ENCODE assay signal across 22 cellular contexts in genomic region chr1:92820024-92820423, GRCh38. TPM values are rescaled to one million over a fixed set of nuclear protein-coding genes. Genes with fewer than 3 reads are reported as not detected.
DNase-seq lines count a peak whose midpoint lies in the region; TF ChIP-seq lines count a peak whose summit lies in the region.
"Had no signal": no experiment of that assay in that cellular context is flagged by ENCODE, and none has a peak within 500 bp of the region (broad histone marks: within the 10 kb centered on the region; RNA-seq: fewer than 3 reads in every experiment).

No MANE protein-coding gene starts in this region.

- H3K79me2 ChIP-seq in PC-9 (ENCODE audit: low read depth) (no peaks in the 10 kb centered on the region), smooth muscle cell (ENCODE audit: low read depth) (no peaks in the 10 kb centered on the region)

- DNase-seq in EL = peak; percentile 67
- DNase-seq in PC-9 = peak; percentile 39 to 82
- peak; percentile 47 for DNase-seq in fibroblast of mammary gland (ENCODE audit: low read depth)
- no peak for DNase-seq in smooth muscle cell (lab: John Stamatoyannopoulos, UW; ENCODE audit: unreplicated experiment)
- DNase-seq in activated CD4-positive, alpha-beta T cell treated with anti-CD3 and anti-CD28 coated beads, Interleukin-2, amount 10 ng/mL, durations not matched to agents 24 days and 14 days = no peak
- DNase-seq in H7 = no peak
- no peak for DNase-seq in activated T-helper 2 cell treated with anti-CD3 and anti-CD28 coated beads, Interferon-gamma antibody, Interleukin-2, Interleukin-4, amounts not matched to agents 10 μg/mL and 5 μg/mL and 100 μg/mL, durations not matched to agents 14 hours and 24 hours and 36 hours (ENCODE audit: low spot score)
- DNase-seq: activated CD4-positive, alpha-beta T cell treated with anti-CD3 and anti-CD28 coated beads for 36 hours; activated CD8-positive, alpha-beta memory T cell treated with anti-CD3 and anti-CD28 coated beads, Interleukin-2, amount 10 ng/mL, durations not matched to agents 7 days and 5 days; dermis blood vessel endothelial cell; left cardiac atrium; MG63; NCI-H774; OCI-M1; SIG-M5; stimulated activated CD4-positive, alpha-beta T cell treated with anti-CD3 and anti-CD28 coated beads, Interleukin-1b, Interleukin-23, amount 100 ng/mL, for 48 hours; stimulated activated naive CD4-positive, alpha-beta T cell; T-cell; thyroid gland had no signal

- H3K36me3 ChIP-seq in PC-9 (ENCODE audit: low read depth) = no peaks in the 10 kb centered on the region
- H3K36me3 ChIP-seq in smooth muscle cell (ENCODE audit: low read depth) = no peaks in the 10 kb centered on the region
- no peaks in the 10 kb centered on the region for H3K36me3 ChIP-seq in H7 (replicated peaks; ENCODE audit: control insufficient read depth, insufficient read depth, low read length)
- H3K36me3 ChIP-seq: BLaER1 treated with 17β-estradiol and CSF1 and Interleukin-3, amounts not matched to agents 10 nM and 100 nM; breast epithelium; MG63; thyroid gland had no signal

- H3K27me3 ChIP-seq in PC-9 (ENCODE audit: insufficient read depth, low read depth) = no peaks in the 10 kb centered on the region
- H3K27me3 ChIP-seq in smooth muscle cell (ENCODE audit: low read depth) = no peaks in the 10 kb centered on the region
- no peaks in the 10 kb centered on the region for H3K27me3 ChIP-seq in H7 (ENCODE audit: control insufficient read depth, insufficient read depth, low read length)
- H3K27me3 ChIP-seq: BLaER1 treated with 17β-estradiol and CSF1 and Interleukin-3, amounts not matched to agents 10 nM and 100 nM; breast epithelium; MG63; thyroid gland had no signal

- BruUV-seq in PC-9 (replicated peaks; lab: Mats Ljungman, UMichigan) = no TSS peak

- H3K27me3 Mint-ChIP-seq in activated CD4-positive, alpha-beta T cell treated with anti-CD3 and anti-CD28 coated beads, Interleukin-2, amount 10 ng/mL, durations not matched to agents 24 days and 14 days = peaks cover 21% of the 10 kb centered on the region
- peaks cover 32% of the 10 kb centered on the region for H3K27me3 Mint-ChIP-seq in activated T-helper 2 cell treated with anti-CD3 and anti-CD28 coated beads, Interferon-gamma antibody, Interleukin-2, Interleukin-4, amounts not matched to agents 10 μg/mL and 5 μg/mL and 100 μg/mL, durations not matched to agents 14 hours and 24 hours and 36 hours (ENCODE audit: low read depth)

- no peaks in the 10 kb centered on the region for H3K4me1 Mint-ChIP-seq in activated CD4-positive, alpha-beta T cell treated with anti-CD3 and anti-CD28 coated beads, Interleukin-2, amount 10 ng/mL, durations not matched to agents 24 days and 14 days
- no peaks in the 10 kb centered on the region for H3K4me1 Mint-ChIP-seq in activated T-helper 2 cell treated with anti-CD3 and anti-CD28 coated beads, Interferon-gamma antibody, Interleukin-2, Interleukin-4, amounts not matched to agents 10 μg/mL and 5 μg/mL and 100 μg/mL, durations not matched to agents 14 hours and 24 hours and 36 hours (ENCODE audit: low read depth)
- H3K4me1 Mint-ChIP-seq: activated CD4-positive, alpha-beta T cell treated with anti-CD3 and anti-CD28 coated beads for 36 hours; activated CD8-positive, alpha-beta memory T cell treated with anti-CD3 and anti-CD28 coated beads, Interleukin-2, amount 10 ng/mL, durations not matched to agents 7 days and 5 days; T-cell had no signal

- H3K9me2 ChIP-seq in PC-9 (ENCODE audit: insufficient read depth) = no peaks in the 10 kb centered on the region

- H3K9me3 Mint-ChIP-seq in activated CD4-positive, alpha-beta T cell treated with anti-CD3 and anti-CD28 coated beads, Interleukin-2, amount 10 ng/mL, durations not matched to agents 24 days and 14 days = no peaks in the 10 kb centered on the region
- H3K9me3 Mint-ChIP-seq in activated T-helper 2 cell treated with anti-CD3 and anti-CD28 coated beads, Interferon-gamma antibody, Interleukin-2, Interleukin-4, amounts not matched to agents 10 μg/mL and 5 μg/mL and 100 μg/mL, durations not matched to agents 14 hours and 24 hours and 36 hours = no peaks in the 10 kb centered on the region
- H3K9me3 Mint-ChIP-seq: natural killer cell treated with Interleukin-12 subunit alpha and Interleukin-12 subunit beta and Interleukin-15 and Interleukin-18, amount 100 ng/mL, for 72 hours; T-cell had no signal

- no peak; the same call in 1 of the 2 replicates for TF ChIP-seq CTCF in PC-9 (conservative IDR thresholded peaks at IDR 0.05)
- peak; percentile 7 for TF ChIP-seq CTCF in fibroblast of mammary gland (conservative IDR thresholded peaks at IDR 0.05; ENCODE audit: control insufficient read depth, insufficient read depth, low read depth, low read length)
- no peak for TF ChIP-seq CTCF in smooth muscle cell (IDR thresholded peaks at IDR 0.05; ENCODE audit: borderline replicate concordance, insufficient read depth, poor library complexity, severe bottlenecking)

- H3K4me3 Mint-ChIP-seq in activated CD4-positive, alpha-beta T cell treated with anti-CD3 and anti-CD28 coated beads, Interleukin-2, amount 10 ng/mL, durations not matched to agents 24 days and 14 days = no peak overlapping the region
- H3K4me3 Mint-ChIP-seq in activated T-helper 2 cell treated with anti-CD3 and anti-CD28 coated beads, Interferon-gamma antibody, Interleukin-2, Interleukin-4, amounts not matched to agents 10 μg/mL and 5 μg/mL and 100 μg/mL, durations not matched to agents 14 hours and 24 hours and 36 hours (ENCODE audit: low read depth) = no peak overlapping the region
- H3K4me3 Mint-ChIP-seq: activated CD4-positive, alpha-beta T cell treated with anti-CD3 and anti-CD28 coated beads for 36 hours; activated CD8-positive, alpha-beta memory T cell treated with anti-CD3 and anti-CD28 coated beads, Interleukin-2, amount 10 ng/mL, durations not matched to agents 7 days and 5 days; natural killer cell treated with Interleukin-12 subunit alpha and Interleukin-12 subunit beta and Interleukin-15 and Interleukin-18, amount 100 ng/mL, for 72 hours; T-cell had no signal

- no peaks in the 10 kb centered on the region for H3K36me3 Mint-ChIP-seq in activated CD4-positive, alpha-beta T cell treated with anti-CD3 and anti-CD28 coated beads, Interleukin-2, amount 10 ng/mL, durations not matched to agents 24 days and 14 days (ENCODE audit: low read depth)
- H3K36me3 Mint-ChIP-seq in activated T-helper 2 cell treated with anti-CD3 and anti-CD28 coated beads, Interferon-gamma antibody, Interleukin-2, Interleukin-4, amounts not matched to agents 10 μg/mL and 5 μg/mL and 100 μg/mL, durations not matched to agents 14 hours and 24 hours and 36 hours (ENCODE audit: low read depth) = no peaks in the 10 kb centered on the region
- H3K36me3 Mint-ChIP-seq: activated CD8-positive, alpha-beta memory T cell treated with anti-CD3 and anti-CD28 coated beads, Interleukin-2, amount 10 ng/mL, durations not matched to agents 7 days and 5 days; natural killer cell treated with Interleukin-12 subunit alpha and Interleukin-12 subunit beta and Interleukin-15 and Interleukin-18, amount 100 ng/mL, for 72 hours; T-cell had no signal

- no peaks in the 10 kb centered on the region for H4K20me1 ChIP-seq in PC-9 (ENCODE audit: insufficient read depth)
- no peaks in the 10 kb centered on the region for H4K20me1 ChIP-seq in smooth muscle cell (ENCODE audit: low read depth)
- H4K20me1 ChIP-seq: BLaER1 treated with 17β-estradiol and CSF1 and Interleukin-3, amounts not matched to agents 10 nM and 100 nM had no signal

- intact Hi-C loops in PC-9 (cut with micrococcal nuclease; ENCODE audit: unreplicated experiment) = no loop called here
- intact Hi-C loops in activated CD4-positive, alpha-beta T cell treated with anti-CD3 and anti-CD28 coated beads, Interleukin-2, amount 10 ng/mL, durations not matched to agents 24 days and 14 days (cut with micrococcal nuclease) = no loop called here
- intact Hi-C loops in activated T-helper 2 cell treated with anti-CD3 and anti-CD28 coated beads, Interferon-gamma antibody, Interleukin-2, Interleukin-4, amounts not matched to agents 10 μg/mL and 5 μg/mL and 100 μg/mL, durations not matched to agents 14 hours and 24 hours and 36 hours (cut with micrococcal nuclease) = no loop called here

- no peak overlapping the region for H3K9ac ChIP-seq in smooth muscle cell (ENCODE audit: low read depth)
- H3K9ac ChIP-seq: BLaER1 treated with 17β-estradiol and CSF1 and Interleukin-3, amounts not matched to agents 10 nM and 100 nM had no signal

- peaks cover 36% of the 10 kb centered on the region for H3F3A ChIP-seq in PC-9 (ENCODE audit: insufficient read depth, low read depth)
- no peaks in the 10 kb centered on the region for H3F3A ChIP-seq in smooth muscle cell (ENCODE audit: low read depth)

- H2AFZ ChIP-seq in PC-9 (peak overlapping the region; percentile 23), smooth muscle cell (ENCODE audit: low read depth) (peak overlapping the region; percentile 43)

- 59% methylated on average over 3 of the region's 3 CpGs for WGBS in smooth muscle cell (ENCODE audit: low lambda C conversion rate)

- H3K9me3 ChIP-seq in PC-9 (ENCODE audit: insufficient read depth, low read depth) (no peaks in the 10 kb centered on the region), smooth muscle cell (replicated peaks; ENCODE audit: low read depth) (no peaks in the 10 kb centered on the region)
- H3K9me3 ChIP-seq: BLaER1 treated with 17β-estradiol and CSF1 and Interleukin-3, amounts not matched to agents 10 nM and 100 nM; breast epithelium; MG63; thyroid gland had no signal

- H3K4me2 ChIP-seq in PC-9 (peak overlapping the region; percentile 26), smooth muscle cell (no peak overlapping the region)
- H3K4me2 ChIP-seq: BLaER1 treated with 17β-estradiol and CSF1 and Interleukin-3, amounts not matched to agents 10 nM and 100 nM had no signal

- POLR2A ChIA-PET in PC-9 (lab: Charles Lee; ENCODE audit: unreplicated experiment) = interaction anchor here (0.6 to 0.7 kb wide), 2 partner anchors 17 to 71 kb away, joined by 3 to 5 read pairs; no protein-coding TSS in a partner anchor

- H3K4me3 ChIP-seq in PC-9 = no peak overlapping the region
- H3K4me3 ChIP-seq in fibroblast of mammary gland (ENCODE audit: control insufficient read depth, low read depth, low read length) = no peak overlapping the region
- no peak overlapping the region for H3K4me3 ChIP-seq in smooth muscle cell
- H3K4me3 ChIP-seq in H7 (ENCODE audit: insufficient read depth, low read depth, low read length) = no peak overlapping the region
- H3K4me3 ChIP-seq: BLaER1 treated with 17β-estradiol and CSF1 and Interleukin-3, amounts not matched to agents 10 nM and 100 nM; breast epithelium; MG63; thyroid gland had no signal

- H3K4me1 ChIP-seq in PC-9 (replicated peaks; ENCODE audit: insufficient read depth) = peaks cover 42% of the 10 kb centered on the region
- H3K4me1 ChIP-seq in smooth muscle cell (ENCODE audit: low read depth) = no peaks in the 10 kb centered on the region
- H3K4me1 ChIP-seq: breast epithelium had no signal

- H3K27ac ChIP-seq in PC-9 = peak overlapping the region; percentile 14
- no peak overlapping the region for H3K27ac ChIP-seq in smooth muscle cell (ENCODE audit: low read depth)
- H3K27ac ChIP-seq: BLaER1 treated with 17β-estradiol and CSF1 and Interleukin-3, amounts not matched to agents 10 nM and 100 nM; breast epithelium; thyroid gland had no signal

- CTCF ChIA-PET in PC-9 (lab: Charles Lee) = interaction anchor here (0.7 kb wide), 1 partner anchor 66 kb away, joined by 3 read pairs; no protein-coding TSS in a partner anchor

- no peak overlapping the region for H3K27ac Mint-ChIP-seq in activated CD4-positive, alpha-beta T cell treated with anti-CD3 and anti-CD28 coated beads, Interleukin-2, amount 10 ng/mL, durations not matched to agents 24 days and 14 days
- H3K27ac Mint-ChIP-seq in activated T-helper 2 cell treated with anti-CD3 and anti-CD28 coated beads, Interferon-gamma antibody, Interleukin-2, Interleukin-4, amounts not matched to agents 10 μg/mL and 5 μg/mL and 100 μg/mL, durations not matched to agents 14 hours and 24 hours and 36 hours = no peak overlapping the region
- H3K27ac Mint-ChIP-seq: activated CD4-positive, alpha-beta T cell treated with anti-CD3 and anti-CD28 coated beads for 36 hours; activated CD8-positive, alpha-beta memory T cell treated with anti-CD3 and anti-CD28 coated beads, Interleukin-2, amount 10 ng/mL, durations not matched to agents 7 days and 5 days; natural killer cell treated with Interleukin-12 subunit alpha and Interleukin-12 subunit beta and Interleukin-15 and Interleukin-18, amount 100 ng/mL, for 72 hours; T-cell had no signal

RNA-seq across cellular contexts. Expression of gene RPL5, which starts 11.8 kb away (rescaled TPM):
- total RNA-seq in PC-9 (2021) = 1,021 and 1,050 TPM in 2 replicates
- 1,043 and 1,121 TPM in 2 replicates for total RNA-seq in smooth muscle cell
- 570 and 596 TPM in 2 replicates for polyA plus RNA-seq in smooth muscle cell
- 1,231 and 1,282 TPM in 2 replicates for total RNA-seq in activated CD4-positive, alpha-beta T cell treated with anti-CD3 and anti-CD28 coated beads, Interleukin-2, amount 10 ng/mL, durations not matched to agents 24 days and 14 days
- 1,934 and 2,538 TPM in 2 replicates for total RNA-seq in H7 (2014; rRNA removed; shearing (Covaris generic))
- 1,185 and 1,195 TPM in 2 replicates for total RNA-seq in activated T-helper 2 cell treated with anti-CD3 and anti-CD28 coated beads, Interferon-gamma antibody, Interleukin-2, Interleukin-4, amounts not matched to agents 10 μg/mL and 5 μg/mL and 100 μg/mL, durations not matched to agents 14 hours and 24 hours and 36 hours

RNA-seq across cellular contexts. Expression of gene EVI5, which starts 35.1 kb away (rescaled TPM):
- total RNA-seq in PC-9 (2021) = 32.0 and 33.9 TPM in 2 replicates
- total RNA-seq in smooth muscle cell = 45.2 and 47.6 TPM in 2 replicates
- polyA plus RNA-seq in smooth muscle cell = 30.0 and 35.4 TPM in 2 replicates
- total RNA-seq in activated CD4-positive, alpha-beta T cell treated with anti-CD3 and anti-CD28 coated beads, Interleukin-2, amount 10 ng/mL, durations not matched to agents 24 days and 14 days = 24.6 and 25.8 TPM in 2 replicates
- total RNA-seq in H7 (2014; rRNA removed; shearing (Covaris generic)) = 4.4 and 16.1 TPM in 2 replicates
- 60.8 and 63.4 TPM in 2 replicates for total RNA-seq in activated T-helper 2 cell treated with anti-CD3 and anti-CD28 coated beads, Interferon-gamma antibody, Interleukin-2, Interleukin-4, amounts not matched to agents 10 μg/mL and 5 μg/mL and 100 μg/mL, durations not matched to agents 14 hours and 24 hours and 36 hours

Comparison
In these comparisons a context has a peak if more than half of its experiments do, and no peak if none do; other contexts are left out.
1. DNase-seq: peak in EL (single experiment), PC-9 (2 of 2) and fibroblast of mammary gland (single experiment); none in smooth muscle cell (single experiment), activated CD4-positive, alpha-beta T cell treated with anti-CD3 and anti-CD28 coated beads, Interleukin-2, amount 10 ng/mL, durations not matched to agents 24 days and 14 days (single experiment), H7 (single experiment) and activated T-helper 2 cell treated with anti-CD3 and anti-CD28 coated beads, Interferon-gamma antibody, Interleukin-2, Interleukin-4, amounts not matched to agents 10 μg/mL and 5 μg/mL and 100 μg/mL, durations not matched to agents 14 hours and 24 hours and 36 hours (single experiment).